In the genomic region with DNA sequence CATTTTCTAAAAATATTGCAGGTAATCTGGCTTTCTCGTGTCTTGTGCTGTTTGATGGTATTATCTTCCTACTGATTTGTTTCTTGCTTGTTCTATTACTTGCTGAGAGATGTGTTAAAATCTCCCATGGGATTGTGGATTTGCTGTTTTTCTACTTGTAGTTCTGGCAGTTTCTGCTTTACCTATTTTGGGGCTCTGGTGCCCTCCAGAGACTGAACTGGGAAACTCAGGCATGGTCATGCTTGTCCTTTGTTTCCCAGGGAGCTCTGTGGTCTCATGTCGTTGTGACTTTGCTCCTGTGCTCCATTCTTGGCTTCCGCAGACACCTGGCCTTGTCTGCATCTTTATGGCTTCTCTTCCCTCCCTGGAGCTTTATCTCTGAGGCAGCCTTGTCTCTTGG, we compare ENCODE assay signal across 8 cellular contexts. TPM values are rescaled to one million over a fixed set of nuclear protein-coding genes. Genes with fewer than 3 reads are reported as not detected.
A peak's percentile ranks its signal among the peaks of the same experiment; 100 is the strongest.
DNase-seq lines count a peak whose midpoint lies in the region; ATAC-seq and TF ChIP-seq lines count a peak whose summit lies in the region.

No MANE protein-coding gene starts in this region.

- no peaks in the 10 kb centered on the region for H4K20me1 ChIP-seq in H9 (ENCODE audit: control insufficient read depth, insufficient read depth, insufficient read length)

- H3K4me1 ChIP-seq in H9 (ENCODE audit: insufficient read depth, low read length) (no peaks in the 10 kb centered on the region), RWPE2 (ENCODE audit: insufficient read depth, poor library complexity, severe bottlenecking) (peaks cover 17% of the 10 kb centered on the region)

- no peak overlapping the region for H3K14ac ChIP-seq in H9 (ENCODE audit: insufficient read depth, low read length)

- peaks cover 6% of the 10 kb centered on the region for H3K79me1 ChIP-seq in H9 (ENCODE audit: insufficient read depth, low read depth, low read length, poor library complexity, severe bottlenecking)

- no peaks in the 10 kb centered on the region for H3K23me2 ChIP-seq in H9 (ENCODE audit: insufficient read length, low read depth, low read length, poor library complexity, severe bottlenecking)

- no peak overlapping the region for H2BK120ac ChIP-seq in H9 (ENCODE audit: low read depth, low read length, poor library complexity, severe bottlenecking)

- peaks cover 83% of the 10 kb centered on the region for H3K36me3 ChIP-seq in RWPE2 (ENCODE audit: low read depth)

- H3K9ac ChIP-seq in H9 (ENCODE audit: extremely low read depth, insufficient read length, low read length), result no peak overlapping the region

- H3K4me3 Mint-ChIP-seq in H9 (no peak overlapping the region), osteocyte (ENCODE audit: unreplicated experiment) (no peak overlapping the region)

- H4K8ac ChIP-seq in H9 (replicated peaks; ENCODE audit: insufficient read length, low read depth, low read length), result no peak overlapping the region

- no peak overlapping the region for H2BK12ac ChIP-seq in H9 (ENCODE audit: insufficient read length, low read depth, low read length)

- H2BK20ac ChIP-seq in H9 (ENCODE audit: low read depth, low read length, poor library complexity, severe bottlenecking), result no peak overlapping the region

- H3K27ac ChIP-seq in H9 (ENCODE audit: insufficient read length, low read depth, low read length) (no peak overlapping the region), RWPE2 (ENCODE audit: poor library complexity, severe bottlenecking) (peak overlapping the region; percentile 2)

- no peak overlapping the region for H2AFZ ChIP-seq in H9 (ENCODE audit: low read length)

- H4K5ac ChIP-seq in H9 (ENCODE audit: insufficient read length, low read depth, low read length), result no peak overlapping the region

- DNase-seq in COLO668 (lab: John Stamatoyannopoulos, UW; ENCODE audit: unreplicated experiment) (peak; percentile 26), H9 (peak; percentile 62), RWPE2 (ENCODE audit: low spot score) (no peak), epithelial cell of proximal tubule (ENCODE audit: low read depth) (no peak), osteocyte (ENCODE audit: extremely low spot score, unreplicated experiment) (no peak), ureter (ENCODE audit: low spot score) (no peak), NCI-H1048 (lab: John Stamatoyannopoulos, UW) (no peak)

- ATAC-seq in RWPE2 (ENCODE audit: low read depth) (no peak), GM18868 (IDR thresholded peaks at IDR 0.05; ENCODE audit: unreplicated experiment) (no peak)

- peaks cover 5% of the 10 kb centered on the region; the same call in 1 of the 2 replicates for H3K79me2 ChIP-seq in H9 (ENCODE audit: insufficient read depth, low read length)

- H3K4me3 ChIP-seq in RWPE2 (ENCODE audit: severe bottlenecking), result no peak overlapping the region
- H3K4me3 ChIP-seq in epithelial cell of proximal tubule (ENCODE audit: low read depth, low read length), result no peak overlapping the region

- H3K9me3 Mint-ChIP-seq in H9 (no peaks in the 10 kb centered on the region), osteocyte (ENCODE audit: unreplicated experiment) (no peaks in the 10 kb centered on the region)

- no peak overlapping the region for H2BK15ac ChIP-seq in H9 (ENCODE audit: low read depth, low read length)

- H2BK5ac ChIP-seq in H9 (ENCODE audit: insufficient read length, low read length), result no peak overlapping the region

- H3T11ph ChIP-seq in H9 (ENCODE audit: low read length), result no peak overlapping the region

- H3K27me3 ChIP-seq in H9 (ENCODE audit: insufficient read depth, low read length), result no peaks in the 10 kb centered on the region
- H3K27me3 ChIP-seq in RWPE2 (ENCODE audit: insufficient read depth, poor library complexity, severe bottlenecking), result no peaks in the 10 kb centered on the region

- H3K4ac ChIP-seq in H9 (ENCODE audit: low read depth, low read length), result no peak overlapping the region

- no peak overlapping the region for H2AK5ac ChIP-seq in H9 (ENCODE audit: insufficient read length, low read length)

- no peak overlapping the region for H4K91ac ChIP-seq in H9 (ENCODE audit: insufficient read length, low read depth, low read length)

- no peaks in the 10 kb centered on the region for H3K27me3 Mint-ChIP-seq in H9 (ENCODE audit: low read depth)
- H3K27me3 Mint-ChIP-seq in osteocyte (ENCODE audit: unreplicated experiment), result no peaks in the 10 kb centered on the region

- WGBS in H9 (ENCODE audit: extremely low coverage, insufficient read length, low lambda C conversion rate), result no CpG with 5 or more reads among the region's 3 CpGs

- H3K18ac ChIP-seq in H9 (ENCODE audit: insufficient read length, low read depth, low read length), result no peak overlapping the region

- H3K4me1 Mint-ChIP-seq in H9 (peaks cover 6 to 11% of the 10 kb centered on the region in 2 experiments), osteocyte (ENCODE audit: unreplicated experiment) (peaks cover 15% of the 10 kb centered on the region)

- TF ChIP-seq CTCF in H9 (conservative IDR thresholded peaks at IDR 0.05), result peak; percentile 73
- peak; percentile 65 for TF ChIP-seq CTCF in RWPE2 (IDR thresholded peaks at IDR 0.05; ENCODE audit: poor library complexity, severe bottlenecking)
- peak; percentile 75 for TF ChIP-seq CTCF in epithelial cell of proximal tubule (conservative IDR thresholded peaks at IDR 0.05; ENCODE audit: low read depth, low read length)
- TF ChIP-seq CTCF in osteocyte (IDR thresholded peaks at IDR 0.05), result peak; percentile 73

- H3K27ac Mint-ChIP-seq in H9 (peak overlapping the region in 2 of 3 experiments; percentile 82 to 83; a peak in 4 of 7 replicates), osteocyte (ENCODE audit: unreplicated experiment) (peak overlapping the region; percentile 42)

- no peak overlapping the region for H3K4me2 ChIP-seq in H9 (ENCODE audit: insufficient read depth, insufficient read length, low read length)

- H3K36me3 Mint-ChIP-seq in H9 (ENCODE audit: insufficient read depth in 1 of 3, low read depth in 3 of 3), result peaks cover 12 to 54% (median 37%) of the 10 kb centered on the region in 3 experiments; a peak in 5 of 7 replicates
- peaks cover 18% of the 10 kb centered on the region for H3K36me3 Mint-ChIP-seq in osteocyte (ENCODE audit: unreplicated experiment)

- no peak overlapping the region for H3K23ac ChIP-seq in H9 (ENCODE audit: insufficient read length, low read depth, low read length)

- H3K9me3 ChIP-seq in H9 (ENCODE audit: control insufficient read depth, low read depth, low read length), result no peaks in the 10 kb centered on the region
- H3K9me3 ChIP-seq in RWPE2 (ENCODE audit: severe bottlenecking), result no peaks in the 10 kb centered on the region

- H3K56ac ChIP-seq in H9 (ENCODE audit: insufficient read length, low read depth, low read length), result no peak overlapping the region

RNA-seq across cellular contexts. Expression of a gene that starts 39.5 kb away (rescaled TPM):
- total RNA-seq in H9 (2021) (123 and 136 TPM in 2 replicates), epithelial cell of proximal tubule (85.6 and 119 TPM in 2 replicates), osteocyte (63.4 and 66.4 TPM in 2 replicates), ureter (41.5 TPM)

RNA-seq across cellular contexts. Expression of a gene that starts 54.7 kb away (rescaled TPM):
- total RNA-seq in H9 (2021) (41.3 and 43.4 TPM in 2 replicates), epithelial cell of proximal tubule (42.6 and 65.4 TPM in 2 replicates), osteocyte (48.2 and 49.9 TPM in 2 replicates), ureter (56.1 TPM)

Comparison
In these comparisons a context has a peak if more than half of its experiments do, and no peak if none do; other contexts are left out.
1. DNase-seq: peak in COLO668 (single experiment) and H9 (single experiment); none in RWPE2 (single experiment), epithelial cell of proximal tubule (single experiment), osteocyte (single experiment), ureter (single experiment) and NCI-H1048 (single experiment).
2. Peak in every context shown above with its lines, with median percentiles within 50 percentile points of each other: CTCF ChIP-seq.